27 cellular contexts compared by ENCODE assay signal in genomic region chr6:7677229-7677628, GRCh38.
"Had no signal": no experiment of that assay in that cellular context is flagged by ENCODE, and none has a peak within 500 bp of the region (broad histone marks: within the 10 kb centered on the region; RNA-seq: fewer than 3 reads in every experiment).

No MANE protein-coding gene starts in this region.

- H3K4me3 ChIP-seq: colonic mucosa, coronary artery, dorsolateral prefrontal cortex, esophagus muscularis mucosa, esophagus squamous epithelium, gastrocnemius medialis, gastroesophageal sphincter, heart left ventricle, heart right ventricle had no signal

- H3K27ac ChIP-seq: colonic mucosa, coronary artery, dorsolateral prefrontal cortex, esophagus muscularis mucosa, esophagus squamous epithelium, foreskin keratinocyte, gastrocnemius medialis, gastroesophageal sphincter, heart left ventricle, heart right ventricle had no signal

- ATAC-seq: effector memory CD8-positive, alpha-beta T cell; esophagus mucosa; foreskin keratinocyte; gastrocnemius medialis; gastroesophageal sphincter; heart left ventricle; heart right ventricle had no signal

- FAIRE-seq: colon, endometrium, endothelial cell of umbilical vein, frontal cortex had no signal

- DNase-seq: colonic mucosa; cortex of kidney; dermis blood vessel endothelial cell; dorsolateral prefrontal cortex; effector CD4-positive, alpha-beta T cell; effector CD8-positive, alpha-beta T cell; effector memory CD4-positive, alpha-beta T cell; effector memory CD8-positive, alpha-beta T cell; endodermal cell; erythroblast; esophagus squamous epithelium; foreskin fibroblast; foreskin keratinocyte; foreskin melanocyte; gastrocnemius medialis; glutamatergic neuron; head of caudate nucleus; heart left ventricle; heart right ventricle had no signal

- H3K4me1 ChIP-seq: gastrocnemius medialis had no signal

- H3K27me3 ChIP-seq: colonic mucosa, foreskin keratinocyte had no signal

- H3K9me3 ChIP-seq: colonic mucosa, esophagus muscularis mucosa, esophagus squamous epithelium, gastrocnemius medialis, gastroesophageal sphincter, heart left ventricle, heart right ventricle had no signal

- H3K36me3 ChIP-seq: colonic mucosa, esophagus muscularis mucosa, esophagus squamous epithelium, gastrocnemius medialis, gastroesophageal sphincter, heart left ventricle, heart right ventricle had no signal
